1 cellular context compared by ENCODE assay signal in the genomic region with DNA sequence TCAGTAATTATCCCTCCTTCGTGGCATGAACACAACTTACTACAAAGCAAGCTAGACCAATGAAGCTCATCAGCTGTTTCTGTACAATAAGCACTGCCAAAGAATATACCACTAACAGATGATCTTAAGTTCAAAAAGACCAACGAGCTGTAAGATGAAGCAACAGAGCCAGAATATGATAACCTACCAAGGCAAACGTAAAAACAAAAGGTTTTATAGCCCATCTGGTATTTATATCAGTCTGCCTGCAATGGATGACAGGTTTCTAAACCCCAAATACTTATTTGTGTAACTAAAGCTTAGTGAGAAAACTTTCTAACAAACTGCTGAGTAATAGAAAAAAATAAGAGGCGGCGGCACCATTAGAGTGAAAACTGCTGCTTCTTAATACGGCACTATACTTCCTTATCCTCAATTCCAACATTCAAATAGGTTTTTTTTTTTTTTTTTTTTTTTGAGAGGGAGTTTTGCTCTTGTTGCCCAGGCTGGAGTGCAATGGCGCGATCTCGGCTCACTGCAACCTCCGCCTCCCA.
TF ChIP-seq lines count a peak whose summit lies in the region.

No MANE protein-coding gene starts in this region.

TF ChIP-seq in HepG2, 621 proteins besides CTCF, POLR2A, EP300 and RAD21:
- TF ChIP-seq NPAS2 (CRISPR knock-in tag; IDR thresholded peaks at IDR 0.05; ENCODE audit: borderline replicate concordance), result no peak
- no peak for TF ChIP-seq ZIK1 (CRISPR knock-in tag; IDR thresholded peaks at IDR 0.05; ENCODE audit: borderline replicate concordance, low read depth)
- TF ChIP-seq GABPB1 (CRISPR knock-in tag; IDR thresholded peaks at IDR 0.05), result no peak
- peak; percentile 52; the same call in 1 of the 2 replicates for TF ChIP-seq MAFF (IDR thresholded peaks at IDR 0.05; ENCODE audit: low read depth, low read length)
- TF ChIP-seq MAFK (conservative IDR thresholded peaks at IDR 0.05 in 1 of 2, IDR thresholded peaks at IDR 0.05 in 1 of 2; ENCODE audit: low read length in 2 of 2), result peak; percentile 49 to 80; a peak in 3 of 4 replicates
